Comparison of ENCODE assay signal across 13 cellular contexts in genomic region chr2:238865015-238865719, GRCh38. TPM values are rescaled to one million over a fixed set of nuclear protein-coding genes. Genes with fewer than 3 reads are reported as not detected.
A peak's percentile ranks its signal among the peaks of the same experiment; 100 is the strongest.
DNase-seq lines count a peak whose midpoint lies in the region; ATAC-seq and TF ChIP-seq lines count a peak whose summit lies in the region.
"Had no signal": no experiment of that assay in that cellular context is flagged by ENCODE, and none has a peak within 500 bp of the region (broad histone marks: within the 10 kb centered on the region; RNA-seq: fewer than 3 reads in every experiment).

No MANE protein-coding gene starts in this region.

- no peaks in the 10 kb centered on the region for H3K9me2 ChIP-seq in HCT116 (ENCODE audit: insufficient read depth)

- no peak for DNase-seq in HCT116 (ENCODE audit: low read depth, low spot score)
- DNase-seq in RWPE1 (ENCODE audit: low spot score), result no peak
- peak; percentile 44 for DNase-seq in spleen
- DNase-seq in cortex of kidney (lab: John Stamatoyannopoulos, UW), result no peak
- no peak for DNase-seq in stimulated activated naive CD4-positive, alpha-beta T cell treated with Interleukin-2 at 50 U/mL for 16 hours (lab: John Stamatoyannopoulos, UW)
- no peak for DNase-seq in endothelial cell (ENCODE audit: low spot score)
- no peak for DNase-seq in GM20000 (ENCODE audit: low spot score)
- DNase-seq: activated gamma-delta T cell treated with Interleukin-2 at 50 U/mL for 16 hours; stimulated activated CD4-positive, alpha-beta T cell treated with anti-CD3 and anti-CD28 coated beads, Interleukin-2, amount 100 ng/mL, for 24 hours; T-cell had no signal

- 76 to 91% (median 82%) methylated on average over 12 to 17 of the region's 17 CpGs for WGBS in spleen, 5 donors

- H3K27me3 ChIP-seq in HCT116 (ENCODE audit: insufficient read depth, low read length) (peaks cover 5% of the 10 kb centered on the region; the same call in 1 of the 2 replicates), iPS-15b (ENCODE audit: control insufficient read depth, insufficient read depth, low read length) (no peaks in the 10 kb centered on the region), spleen (replicated peaks in 1 of 7) (peaks cover 0 to 47% (median 0%) of the 10 kb centered on the region in 7 donors)

- TF ChIP-seq CTCF in HCT116 (IDR thresholded peaks at IDR 0.05 in 2 of 3, conservative IDR thresholded peaks at IDR 0.05 in 1 of 3; ENCODE audit: borderline replicate concordance in 1 of 3, insufficient read depth in 1 of 3, low read depth in 2 of 3, low read length in 2 of 3) (no peak), RWPE1 (conservative IDR thresholded peaks at IDR 0.05; ENCODE audit: low read depth) (no peak), spleen (IDR thresholded peaks at IDR 0.05 in 8 of 11, conservative IDR thresholded peaks at IDR 0.05 in 3 of 11) (no peak), endothelial cell (IDR thresholded peaks at IDR 0.05; ENCODE audit: unreplicated experiment) (no peak), GM20000 (IDR thresholded peaks at IDR 0.05; ENCODE audit: extremely low read depth, missing control alignments) (no peak)

- H3K27ac Mint-ChIP-seq in endothelial cell (ENCODE audit: unreplicated experiment), result no peak overlapping the region
- H3K27ac Mint-ChIP-seq: stimulated activated effector memory CD8-positive, alpha-beta T cell treated with anti-CD3 and anti-CD28 coated beads, Interleukin-12 subunit alpha, Interleukin-12 subunit beta, amount 100 ng/mL, for 72 hours; T-cell had no signal

- BruUV-seq in HCT116 (replicated peaks; lab: Mats Ljungman, UMichigan), result no TSS peak

- no peak for ATAC-seq in HCT116

- H3K9me3 Mint-ChIP-seq in endothelial cell (ENCODE audit: unreplicated experiment), result no peaks in the 10 kb centered on the region
- H3K9me3 Mint-ChIP-seq: stimulated activated effector memory CD8-positive, alpha-beta T cell treated with anti-CD3 and anti-CD28 coated beads, Interleukin-12 subunit alpha, Interleukin-12 subunit beta, amount 100 ng/mL, for 72 hours; T-cell had no signal

- peaks cover 5% of the 10 kb centered on the region for H3K4me1 Mint-ChIP-seq in endothelial cell (ENCODE audit: unreplicated experiment)
- H3K4me1 Mint-ChIP-seq: stimulated activated effector memory CD8-positive, alpha-beta T cell treated with anti-CD3 and anti-CD28 coated beads, Interleukin-12 subunit alpha, Interleukin-12 subunit beta, amount 100 ng/mL, for 72 hours; T-cell had no signal

- peaks cover 6% of the 10 kb centered on the region for H3K27me3 Mint-ChIP-seq in endothelial cell (ENCODE audit: unreplicated experiment)

- H3K4me2 ChIP-seq in HCT116 (ENCODE audit: low read length), result peak overlapping the region; percentile 83

- no peaks in the 10 kb centered on the region for H4K20me1 ChIP-seq in HCT116 (ENCODE audit: insufficient read depth)

- H3K36me3 ChIP-seq in HCT116 (ENCODE audit: control insufficient read depth in 1 of 2, insufficient read depth in 2 of 2, low read length in 2 of 2) (no peaks in the 10 kb centered on the region), iPS-15b (ENCODE audit: control insufficient read depth, insufficient read depth, low read length) (no peaks in the 10 kb centered on the region), spleen (no peaks in the 10 kb centered on the region)

- TF ChIP-seq POLR2A in HCT116 (IDR thresholded peaks at IDR 0.05; ENCODE audit: borderline replicate concordance, extremely low read depth, insufficient read depth, insufficient read length) (no peak), spleen (IDR thresholded peaks at IDR 0.05) (no peak)

- intact Hi-C loops in HCT116 (cut with micrococcal nuclease) (no loop called here), spleen (cut with DNase I; ENCODE audit: low total_unique reads) (no loop called here)

- H2AFZ ChIP-seq in HCT116 (ENCODE audit: low read depth, low read length, poor library complexity, severe bottlenecking), result no peak overlapping the region

- no peak overlapping the region for H3K4me3 Mint-ChIP-seq in endothelial cell (ENCODE audit: unreplicated experiment)
- H3K4me3 Mint-ChIP-seq: stimulated activated effector memory CD8-positive, alpha-beta T cell treated with anti-CD3 and anti-CD28 coated beads, Interleukin-12 subunit alpha, Interleukin-12 subunit beta, amount 100 ng/mL, for 72 hours; T-cell had no signal

- peaks cover 3% of the 10 kb centered on the region for H3K36me3 Mint-ChIP-seq in endothelial cell (ENCODE audit: low read depth, unreplicated experiment)
- H3K36me3 Mint-ChIP-seq: T-cell had no signal

- peaks cover 19 to 25% of the 10 kb centered on the region in 2 experiments for H3K4me1 ChIP-seq in HCT116 (ENCODE audit: control insufficient read depth in 1 of 2, insufficient read depth in 2 of 2, low read length in 2 of 2)
- H3K4me1 ChIP-seq in iPS-15b (ENCODE audit: control insufficient read depth, insufficient read depth, low read length), result peaks cover 5% of the 10 kb centered on the region
- peaks cover 0 to 7% (median 0%) of the 10 kb centered on the region in 6 donors for H3K4me1 ChIP-seq in spleen

- no peaks in the 10 kb centered on the region for H3K79me2 ChIP-seq in HCT116 (ENCODE audit: insufficient read depth, low read length)

- H3K9ac ChIP-seq in HCT116 (ENCODE audit: low read length) (0 out of 2 replicates have a peak overlapping the region, but pooled peaks have one; percentile 45), iPS-15b (ENCODE audit: low read depth, low read length) (peak overlapping the region; percentile 12)

- RAD21 ChIA-PET in HCT116 (lab: Charles Lee; ENCODE audit: low non-redundant PET in 1 of 2, low total read pairs in 2 of 2, uncharacterized antibody in 2 of 2, unreplicated experiment in 2 of 2), result no interaction called here

- H3K27ac ChIP-seq in HCT116 (ENCODE audit: low read depth, low read length), result no peak overlapping the region; the same call in 1 of the 2 replicates
- H3K27ac ChIP-seq in RWPE1, result peak overlapping the region; percentile 94
- peak overlapping the region in 2 of 8 donors; percentile 40 to 46 for H3K27ac ChIP-seq in spleen

- CTCF ChIA-PET in HCT116 (lab: Charles Lee) (no interaction called here), RWPE1 (lab: Yijun Ruan, JAX) (interaction anchor here (0.6 kb wide), 1 partner anchor 278 kb away, joined by 3 read pairs; no protein-coding TSS in a partner anchor)

- H3K9me3 ChIP-seq in HCT116 (ENCODE audit: control insufficient read depth in 1 of 2, insufficient read depth in 1 of 2, low read depth in 1 of 2, low read length in 2 of 2) (no peaks in the 10 kb centered on the region), iPS-15b (ENCODE audit: control insufficient read depth, insufficient read depth, low read length) (no peaks in the 10 kb centered on the region), spleen (no peaks in the 10 kb centered on the region)

- TF ChIP-seq RAD21 in HCT116 (IDR thresholded peaks at IDR 0.05; ENCODE audit: low read depth), result no peak

- POLR2A ChIA-PET in HCT116 (lab: Charles Lee) (no interaction called here), RWPE1 (lab: Yijun Ruan, JAX; ENCODE audit: low non-redundant PET) (no interaction called here)

- H3K4me3 ChIP-seq in HCT116 (replicated peaks in 1 of 2; ENCODE audit: low read depth in 1 of 2, low read length in 2 of 2) (no peak overlapping the region; a peak in 1 of 4 replicates), iPS-15b (ENCODE audit: low read depth, low read length) (no peak overlapping the region), spleen (no peak overlapping the region)

TF ChIP-seq in HCT116, 20 proteins besides CTCF, POLR2A, EP300 and RAD21 (continues in another document):
- TF ChIP-seq ZFX (IDR thresholded peaks at IDR 0.05) (no peak), SP1 (IDR thresholded peaks at IDR 0.05; ENCODE audit: low read depth) (no peak), TCF7L2 (IDR thresholded peaks at IDR 0.05; ENCODE audit: borderline replicate concordance, extremely low read depth, insufficient read depth, insufficient read length) (no peak), ZNF274 (IDR thresholded peaks at IDR 0.05; ENCODE audit: low read depth, low read length) (no peak), YY1 (IDR thresholded peaks at IDR 0.05; ENCODE audit: extremely low read depth, insufficient replicate concordance, low read depth, low read length) (no peak), FOSL1 (IDR thresholded peaks at IDR 0.05; ENCODE audit: low read depth) (no peak), EZH2phosphoT487 (IDR thresholded peaks at IDR 0.05; ENCODE audit: borderline replicate concordance) (no peak), MAX (IDR thresholded peaks at IDR 0.05) (no peak), CBX3 (IDR thresholded peaks at IDR 0.05; ENCODE audit: low read depth) (no peak), ATF3 (IDR thresholded peaks at IDR 0.05) (no peak), EGR1 (IDR thresholded peaks at IDR 0.05; ENCODE audit: low read depth) (no peak), CEBPB (IDR thresholded peaks at IDR 0.05; ENCODE audit: low read depth) (no peak), POLR2AphosphoS5 (IDR thresholded peaks at IDR 0.05; ENCODE audit: low read depth, low read length) (no peak), ELF1 (IDR thresholded peaks at IDR 0.05; ENCODE audit: borderline replicate concordance, low read depth) (no peak), ZBTB33 (IDR thresholded peaks at IDR 0.05; ENCODE audit: extremely low read depth, insufficient replicate concordance, low read length) (no peak)

RNA-seq across cellular contexts. Expression of gene TWIST2, which starts 17.3 kb away (rescaled TPM):
- total RNA-seq in HCT116 (2021; ENCODE audit: unreplicated experiment) (not detected), spleen (1 to 10 TPM; 2.1 to 9.0 (median 2.6) TPM), endothelial cell (ENCODE audit: unreplicated experiment) (not detected)
- not detected in 2 replicates for polyA plus RNA-seq in HCT116 (2012)
- 1 to 10 TPM; 1.7 to 2.4 (median 2.1) TPM for polyA plus RNA-seq in spleen
- total RNA-seq: T-cell had no signal
- polyA plus RNA-seq: neural cell had no signal
